Comparison of ENCODE assay signal across 23 cellular contexts in the genomic region with DNA sequence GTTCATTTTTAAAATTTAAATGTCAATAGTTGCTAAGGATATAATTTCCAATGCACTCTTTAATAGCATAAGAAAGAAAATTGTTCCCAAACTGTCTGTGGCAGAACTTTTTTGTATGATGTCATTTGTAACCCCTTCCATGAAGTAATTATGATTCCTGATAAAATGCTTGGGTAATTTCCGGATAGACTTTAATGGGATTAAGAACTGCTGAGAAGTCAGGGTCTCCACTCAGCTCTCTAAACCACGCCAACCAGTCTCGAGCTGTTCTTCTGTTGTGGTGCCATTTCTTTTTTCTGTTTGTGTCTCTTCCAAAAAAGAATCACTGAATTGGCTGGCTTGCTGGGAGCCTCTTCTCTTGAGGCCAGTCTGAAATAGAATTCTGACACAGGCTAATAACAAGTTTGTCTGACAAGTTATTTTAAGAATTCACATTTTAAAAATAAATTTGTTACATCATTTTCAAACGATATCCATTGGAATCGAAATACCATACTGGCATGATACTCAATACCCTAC.
DNase-seq lines count a peak whose midpoint lies in the region; ATAC-seq and TF ChIP-seq lines count a peak whose summit lies in the region.
"Had no signal": no experiment of that assay in that cellular context is flagged by ENCODE, and none has a peak within 500 bp of the region (broad histone marks: within the 10 kb centered on the region; RNA-seq: fewer than 3 reads in every experiment).

No MANE protein-coding gene starts in this region.

- ATAC-seq in central memory CD8-positive, alpha-beta T cell (replicated peaks; ENCODE audit: extremely low read depth, poor library complexity, severe bottlenecking): no peak
- ATAC-seq: CD8-positive, alpha-beta T cell; Panc1 had no signal

- H3K4me1 Mint-ChIP-seq in central memory CD8-positive, alpha-beta T cell: no peaks in the 10 kb centered on the region
- peaks cover 4% of the 10 kb centered on the region for H3K4me1 Mint-ChIP-seq in activated CD4-positive, alpha-beta T cell treated with anti-CD3 and anti-CD28 coated beads, Interleukin-2, amount 10 ng/mL, durations not matched to agents 24 days and 14 days

- H3K4me3 ChIP-seq in A673 (ENCODE audit: low read depth, low read length, poor library complexity, severe bottlenecking): peak overlapping the region; percentile 4
- H3K4me3 ChIP-seq in retinal pigment epithelial cell (ENCODE audit: low read length): no peak overlapping the region
- H3K4me3 ChIP-seq: GM12878 had no signal

- peaks cover 2% of the 10 kb centered on the region for H3K36me3 Mint-ChIP-seq in central memory CD8-positive, alpha-beta T cell (ENCODE audit: insufficient read depth)
- H3K36me3 Mint-ChIP-seq in activated CD4-positive, alpha-beta T cell treated with anti-CD3 and anti-CD28 coated beads, Interleukin-2, amount 10 ng/mL, durations not matched to agents 24 days and 14 days (ENCODE audit: low read depth): peaks cover 11% of the 10 kb centered on the region

- no peaks in the 10 kb centered on the region for H3K27me3 Mint-ChIP-seq in central memory CD8-positive, alpha-beta T cell
- H3K27me3 Mint-ChIP-seq in activated CD4-positive, alpha-beta T cell treated with anti-CD3 and anti-CD28 coated beads, Interleukin-2, amount 10 ng/mL, durations not matched to agents 24 days and 14 days: peaks cover 30% of the 10 kb centered on the region

- H3K4me3 Mint-ChIP-seq in central memory CD8-positive, alpha-beta T cell: no peak overlapping the region
- H3K4me3 Mint-ChIP-seq in activated CD4-positive, alpha-beta T cell treated with anti-CD3 and anti-CD28 coated beads, Interleukin-2, amount 10 ng/mL, durations not matched to agents 24 days and 14 days: no peak overlapping the region
- H3K4me3 Mint-ChIP-seq: CD8-positive, alpha-beta T cell had no signal

- no peaks in the 10 kb centered on the region for H3K9me3 ChIP-seq in A673 (ENCODE audit: low read depth, low read length, poor library complexity, severe bottlenecking)

- H3K9me3 Mint-ChIP-seq in central memory CD8-positive, alpha-beta T cell: no peaks in the 10 kb centered on the region
- H3K9me3 Mint-ChIP-seq in activated CD4-positive, alpha-beta T cell treated with anti-CD3 and anti-CD28 coated beads, Interleukin-2, amount 10 ng/mL, durations not matched to agents 24 days and 14 days: peaks cover 4% of the 10 kb centered on the region
- H3K9me3 Mint-ChIP-seq: CD8-positive, alpha-beta T cell had no signal

- intact Hi-C loops in A673 (cut with micrococcal nuclease; ENCODE audit: unreplicated experiment): loop anchor here (10.0 kb wide), 1 partner anchor 724 kb away; no protein-coding TSS in a partner anchor
- intact Hi-C loops in activated CD4-positive, alpha-beta T cell treated with anti-CD3 and anti-CD28 coated beads, Interleukin-2, amount 10 ng/mL, durations not matched to agents 24 days and 14 days (cut with micrococcal nuclease): no loop called here

- no peaks in the 10 kb centered on the region for H3K36me3 ChIP-seq in A673 (ENCODE audit: insufficient read depth, low read length, poor library complexity, severe bottlenecking)

- H3K4me1 ChIP-seq in A673 (ENCODE audit: insufficient read depth, low read length, poor library complexity, severe bottlenecking): peaks cover 26% of the 10 kb centered on the region

- no TSS peak for BruUV-seq in A673 (replicated peaks; lab: Mats Ljungman, UMichigan)

- DNase-seq in NCI-H82 (lab: John Stamatoyannopoulos, UW) (peak; percentile 45), NCI-H82 treated with DMSO at 0.1 percent for 48 hours (lab: John Stamatoyannopoulos, UW; ENCODE audit: unreplicated experiment) (no peak), A673 (ENCODE audit: low spot score) (peak; percentile 95), retinal pigment epithelial cell (ENCODE audit: low read depth) (peak; percentile 6), HPDE6-E6E7 (ENCODE audit: extremely low spot score) (no peak), HEK293T (ENCODE audit: extremely low spot score) (no peak)
- no peak for DNase-seq in central memory CD8-positive, alpha-beta T cell (ENCODE audit: low spot score in 2 of 2)
- DNase-seq in activated CD4-positive, alpha-beta T cell treated with anti-CD3 and anti-CD28 coated beads, Interleukin-2, amount 10 ng/mL, durations not matched to agents 24 days and 14 days: no peak
- DNase-seq: C1 segment of cervical spinal cord; CD8-positive, alpha-beta T cell; DND-41; GOT3; HCEC 1CT; Karpas-422; MV-4-11; NCI-H1105 treated with DMSO at 0.1 percent for 48 hours; NCI-H2029 treated with DMSO at 0.1 percent for 48 hours; NCI-H226; NCI-H510A treated with DMSO at 0.1 percent for 48 hours; NCI-H748 treated with DMSO at 0.1 percent for 48 hours had no signal

- peak overlapping the region; percentile 22 for H3K27ac Mint-ChIP-seq in central memory CD8-positive, alpha-beta T cell (ENCODE audit: low read depth)
- H3K27ac Mint-ChIP-seq in activated CD4-positive, alpha-beta T cell treated with anti-CD3 and anti-CD28 coated beads, Interleukin-2, amount 10 ng/mL, durations not matched to agents 24 days and 14 days: no peak overlapping the region
- H3K27ac Mint-ChIP-seq: CD8-positive, alpha-beta T cell had no signal

- no peaks in the 10 kb centered on the region for H3K27me3 ChIP-seq in A673 (replicated peaks; ENCODE audit: insufficient read depth, low read depth, low read length, poor library complexity)

- H3K27ac ChIP-seq in A673 (ENCODE audit: low read depth, low read length, poor library complexity, severe bottlenecking): peak overlapping the region; percentile 81
- H3K27ac ChIP-seq: 22Rv1 had no signal

- POLR2A ChIA-PET in A673 (lab: Charles Lee; ENCODE audit: low non-redundant PET): interaction anchor here (0.6 kb wide), 1 partner anchor 31 kb away, joined by 3 read pairs; no protein-coding TSS in a partner anchor
- POLR2A ChIA-PET in HEK293T (lab: Yijun Ruan, JAX): no interaction called here

- no peak for TF ChIP-seq CTCF in A673 (conservative IDR thresholded peaks at IDR 0.05; ENCODE audit: low read depth, low read length)
- TF ChIP-seq CTCF in retinal pigment epithelial cell (conservative IDR thresholded peaks at IDR 0.05; ENCODE audit: low read depth, low read length): no peak

- CTCF ChIA-PET in A673 (lab: Charles Lee): interaction anchor here (0.6 kb wide), 1 partner anchor 263 kb away, joined by 3 read pairs; no protein-coding TSS in a partner anchor
- CTCF ChIA-PET in HEK293T (lab: Yijun Ruan, JAX): no interaction called here

TF ChIP-seq in HEK293T, 16 proteins besides CTCF, POLR2A, EP300 and RAD21:
- TF ChIP-seq ZNF384 (IDR thresholded peaks at IDR 0.05): no peak
- TF ChIP-seq SUZ12 (IDR thresholded peaks at IDR 0.05): no peak
- TF ChIP-seq FOXM1 (IDR thresholded peaks at IDR 0.05; ENCODE audit: borderline replicate concordance): no peak
- no peak for TF ChIP-seq NFRKB (IDR thresholded peaks at IDR 0.05)
- TF ChIP-seq ARNT (IDR thresholded peaks at IDR 0.05): no peak
- TF ChIP-seq HDGF (IDR thresholded peaks at IDR 0.05; ENCODE audit: borderline replicate concordance): no peak
- TF ChIP-seq, protein P1, sequence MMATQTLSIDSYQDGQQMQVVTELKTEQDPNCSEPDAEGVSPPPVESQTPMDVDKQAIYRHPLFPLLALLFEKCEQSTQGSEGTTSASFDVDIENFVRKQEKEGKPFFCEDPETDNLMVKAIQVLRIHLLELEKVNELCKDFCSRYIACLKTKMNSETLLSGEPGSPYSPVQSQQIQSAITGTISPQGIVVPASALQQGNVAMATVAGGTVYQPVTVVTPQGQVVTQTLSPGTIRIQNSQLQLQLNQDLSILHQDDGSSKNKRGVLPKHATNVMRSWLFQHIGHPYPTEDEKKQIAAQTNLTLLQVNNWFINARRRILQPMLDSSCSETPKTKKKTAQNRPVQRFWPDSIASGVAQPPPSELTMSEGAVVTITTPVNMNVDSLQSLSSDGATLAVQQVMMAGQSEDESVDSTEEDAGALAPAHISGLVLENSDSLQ (IDR thresholded peaks at IDR 0.05): no peak
- TF ChIP-seq CTBP1 (IDR thresholded peaks at IDR 0.05; ENCODE audit: borderline replicate concordance): no peak
- no peak for TF ChIP-seq LEF1 (IDR thresholded peaks at IDR 0.05; ENCODE audit: borderline replicate concordance)
- TF ChIP-seq FOXK2 (IDR thresholded peaks at IDR 0.05): no peak
- no peak for TF ChIP-seq L3MBTL2 (conservative IDR thresholded peaks at IDR 0.05)
- TF ChIP-seq SP1 (IDR thresholded peaks at IDR 0.05): no peak
- TF ChIP-seq TARDBP (IDR thresholded peaks at IDR 0.05): no peak
- TF ChIP-seq BHLHE40 (IDR thresholded peaks at IDR 0.05; ENCODE audit: borderline replicate concordance): no peak
- TF ChIP-seq FOXA1 (IDR thresholded peaks at IDR 0.05): no peak
- TF ChIP-seq ELF4 (IDR thresholded peaks at IDR 0.05): no peak

Comparison
In these comparisons a context has a peak if more than half of its experiments do, and no peak if none do; other contexts are left out.
1. DNase-seq: peak in NCI-H82 (single experiment), A673 (single experiment) and retinal pigment epithelial cell (single experiment); none in NCI-H82 treated with DMSO at 0.1 percent for 48 hours (single experiment), central memory CD8-positive, alpha-beta T cell (0 of 2), HPDE6-E6E7 (single experiment), HEK293T (single experiment) and activated CD4-positive, alpha-beta T cell treated with anti-CD3 and anti-CD28 coated beads, Interleukin-2, amount 10 ng/mL, durations not matched to agents 24 days and 14 days (single experiment).